14 cellular contexts compared by ENCODE assay signal in the genomic region with DNA sequence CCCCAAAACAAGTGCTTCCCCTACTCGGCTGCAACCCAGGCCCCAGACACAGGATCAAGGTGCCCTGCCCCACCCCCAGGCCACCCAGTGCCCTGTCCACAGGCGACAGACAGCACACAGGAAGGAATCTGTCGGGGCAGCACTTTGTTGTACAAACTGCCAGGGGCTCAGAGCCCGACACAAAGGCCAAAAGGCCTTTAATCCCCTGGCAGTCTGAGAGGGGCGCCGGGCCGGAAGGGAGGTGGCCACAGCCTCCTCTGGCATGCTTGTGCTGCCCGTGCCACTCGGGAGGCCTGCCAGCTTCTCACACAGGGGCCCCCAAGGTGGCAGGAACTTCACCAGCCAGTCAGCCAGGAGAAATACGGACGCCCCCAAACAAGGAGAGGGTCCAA. TPM values are rescaled to one million over a fixed set of nuclear protein-coding genes. Genes with fewer than 3 reads are reported as not detected.
A peak's percentile ranks its signal among the peaks of the same experiment; 100 is the strongest.
DNase-seq lines count a peak whose midpoint lies in the region; ATAC-seq, FAIRE-seq and TF ChIP-seq lines count a peak whose summit lies in the region.
"Had no signal": no experiment of that assay in that cellular context is flagged by ENCODE, and none has a peak within 500 bp of the region (broad histone marks: within the 10 kb centered on the region; RNA-seq: fewer than 3 reads in every experiment).

No MANE protein-coding gene starts in this region.

- no peak overlapping the region; the same call in 1 of the 2 replicates for H3K4me3 ChIP-seq in BLaER1
- no peak overlapping the region for H3K4me3 ChIP-seq in rectal smooth muscle tissue (ENCODE audit: low read length)

- H4K20me1 ChIP-seq in BLaER1 = no peaks in the 10 kb centered on the region

- POLR2A ChIA-PET in WTC11 (lab: Charles Lee) = no interaction called here

- peak overlapping the region; percentile 83 for H3K4me2 ChIP-seq in BLaER1

- H3K36me3 Mint-ChIP-seq in WTC11 = peaks cover 3% of the 10 kb centered on the region; the same call in 1 of the 2 replicates

- DNase-seq in WTC11 (ENCODE audit: low spot score) (no peak), left ventricle myocardium superior (peak; percentile 57), AG08395 (ENCODE audit: low spot score) (no peak), frontal cortex (ENCODE audit: low spot score in 2 of 2) (no peak), NCI-H526 treated with DMSO at 0.1 percent for 48 hours (lab: John Stamatoyannopoulos, UW) (no peak)
- DNase-seq: activated gamma-delta T cell, foreskin keratinocyte, NCI-H1436, NCI-H748 treated with DMSO at 0.1 percent for 48 hours, SW 1271 had no signal

- no peaks in the 10 kb centered on the region for H3K9me3 Mint-ChIP-seq in WTC11

- no peaks in the 10 kb centered on the region for H3K27me3 ChIP-seq in BLaER1
- no peaks in the 10 kb centered on the region for H3K27me3 ChIP-seq in rectal smooth muscle tissue (ENCODE audit: control insufficient read depth, insufficient read depth, low read length)
- H3K27me3 ChIP-seq: foreskin keratinocyte had no signal

- H3K9me3 ChIP-seq in BLaER1 = no peaks in the 10 kb centered on the region

- no peak overlapping the region for H3K4me3 Mint-ChIP-seq in WTC11

- H3K27ac ChIP-seq in BLaER1 (peak overlapping the region; percentile 95), rectal smooth muscle tissue (ENCODE audit: low read depth, low read length) (peak overlapping the region; percentile 93)
- H3K27ac ChIP-seq: foreskin keratinocyte, parathyroid adenoma had no signal

- H3K4me1 ChIP-seq in BLaER1 (peaks cover 100% of the 10 kb centered on the region), rectal smooth muscle tissue (ENCODE audit: control insufficient read depth, insufficient read depth, low read length) (peaks cover 75% of the 10 kb centered on the region)
- H3K4me1 ChIP-seq: foreskin keratinocyte had no signal

- no peak for FAIRE-seq in frontal cortex (lab: Jason Lieb, UNC)

- ATAC-seq in WTC11 (no peak), left ventricle myocardium superior (no peak), GM18909 (IDR thresholded peaks at IDR 0.05; ENCODE audit: poor library complexity, unreplicated experiment) (no peak)
- ATAC-seq: foreskin keratinocyte had no signal

- no peaks in the 10 kb centered on the region for H3K36me3 ChIP-seq in BLaER1
- H3K36me3 ChIP-seq in rectal smooth muscle tissue (ENCODE audit: control insufficient read depth, insufficient read depth, low read length) = peaks cover 4% of the 10 kb centered on the region

- H3K27ac Mint-ChIP-seq in WTC11 = peak overlapping the region; percentile 70; the same call in 1 of the 2 replicates

- H3K4me1 Mint-ChIP-seq in WTC11 = peaks cover 28% of the 10 kb centered on the region

- CTCF ChIA-PET in WTC11 (lab: Charles Lee) = interaction anchor here (1.2 kb wide), 1 partner anchor 34 kb away, joined by 4 read pairs; the partner anchor contains the start of gene HSPG2

- intact Hi-C loops in left ventricle myocardium superior (cut with micrococcal nuclease) = no loop called here

- TF ChIP-seq CTCF in WTC11 (IDR thresholded peaks at IDR 0.05) = no peak

- H3K9ac ChIP-seq in BLaER1 (peak overlapping the region; percentile 80), rectal smooth muscle tissue (ENCODE audit: low read length) (no peak overlapping the region)
- H3K9ac ChIP-seq: parathyroid adenoma had no signal

- H3K27me3 Mint-ChIP-seq in WTC11 (ENCODE audit: low read depth) = no peaks in the 10 kb centered on the region

TF ChIP-seq in WTC11, 78 proteins besides CTCF, POLR2A, EP300 and RAD21:
- TF ChIP-seq RELA (CRISPR knock-in tag; IDR thresholded peaks at IDR 0.05; ENCODE audit: borderline replicate concordance) = no peak
- TF ChIP-seq SMAD3 (CRISPR knock-in tag; IDR thresholded peaks at IDR 0.05; ENCODE audit: borderline replicate concordance) = no peak
- TF ChIP-seq, protein P1, sequence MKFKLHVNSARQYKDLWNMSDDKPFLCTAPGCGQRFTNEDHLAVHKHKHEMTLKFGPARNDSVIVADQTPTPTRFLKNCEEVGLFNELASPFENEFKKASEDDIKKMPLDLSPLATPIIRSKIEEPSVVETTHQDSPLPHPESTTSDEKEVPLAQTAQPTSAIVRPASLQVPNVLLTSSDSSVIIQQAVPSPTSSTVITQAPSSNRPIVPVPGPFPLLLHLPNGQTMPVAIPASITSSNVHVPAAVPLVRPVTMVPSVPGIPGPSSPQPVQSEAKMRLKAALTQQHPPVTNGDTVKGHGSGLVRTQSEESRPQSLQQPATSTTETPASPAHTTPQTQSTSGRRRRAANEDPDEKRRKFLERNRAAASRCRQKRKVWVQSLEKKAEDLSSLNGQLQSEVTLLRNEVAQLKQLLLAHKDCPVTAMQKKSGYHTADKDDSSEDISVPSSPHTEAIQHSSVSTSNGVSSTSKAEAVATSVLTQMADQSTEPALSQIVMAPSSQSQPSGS (CRISPR knock-in tag; IDR thresholded peaks at IDR 0.05; ENCODE audit: borderline replicate concordance, low read depth) = no peak

RNA-seq across cellular contexts. Expression of gene HSPG2, which starts 35.1 kb away (rescaled TPM):
- total RNA-seq in WTC11 (2021) (120 to 127 TPM (median 120 TPM) in 3 replicates), left ventricle myocardium superior (269 TPM), frontal cortex (4.5 TPM)

Comparison
In these comparisons a context has a peak if more than half of its experiments do, and no peak if none do; other contexts are left out.
1. RNA of gene HSPG2, which starts 35.1 kb away (total RNA-seq): 269 TPM in left ventricle myocardium superior (single experiment) and 120 to 127 TPM in WTC11; 4.5 TPM in frontal cortex (single experiment); every median in the first group is over 10 times any median in the second.